Comparison of ENCODE assay signal across 8 cellular contexts in genomic region chr3:179196098-179196497, GRCh38. TPM values are rescaled to one million over a fixed set of nuclear protein-coding genes. Genes with fewer than 3 reads are reported as not detected.
DNase-seq lines count a peak whose midpoint lies in the region; ATAC-seq and TF ChIP-seq lines count a peak whose summit lies in the region.

No MANE protein-coding gene starts in this region.

- H3K4me2 ChIP-seq in osteoblast (ENCODE audit: insufficient read depth, low read length), result no peak overlapping the region

- no peak for TF ChIP-seq CTCF in left ventricle myocardium inferior (IDR thresholded peaks at IDR 0.05; ENCODE audit: borderline replicate concordance)
- no peak for TF ChIP-seq CTCF in osteoblast (IDR thresholded peaks at IDR 0.05; ENCODE audit: extremely low read depth, low read depth, low read length)
- no peak for TF ChIP-seq CTCF in transverse colon (IDR thresholded peaks at IDR 0.05)

- H3K4me1 Mint-ChIP-seq in T-cell, result peaks cover 57 to 68% (median 58%) of the 10 kb centered on the region in 3 donors

- in situ Hi-C loops in transverse colon (cut with MboI; ENCODE audit: low pct_ligation_motif_present in 1 of 4, low pct_unique_long_range_greater_than_20kb in 1 of 4, low sequenced_read_pairs in 3 of 4), result no loop called here

- peak overlapping the region; percentile 13 for H3K27ac ChIP-seq in left ventricle myocardium inferior (replicated peaks)
- no peak overlapping the region for H3K27ac ChIP-seq in osteoblast (ENCODE audit: low read depth, low read length)
- peak overlapping the region in 1 of 4 donors; percentile 16 for H3K27ac ChIP-seq in transverse colon

- POLR2A ChIA-PET in T-cell (lab: Charles Lee), result no interaction called here

- H3K36me3 ChIP-seq in left ventricle myocardium inferior, result peaks cover 9% of the 10 kb centered on the region
- peaks cover 3% of the 10 kb centered on the region for H3K36me3 ChIP-seq in osteoblast (ENCODE audit: insufficient read depth, low read length)
- peaks cover 0 to 3% (median 0%) of the 10 kb centered on the region in 4 donors for H3K36me3 ChIP-seq in transverse colon

- no peaks in the 10 kb centered on the region for H3K27me3 Mint-ChIP-seq in T-cell

- peaks cover 16% of the 10 kb centered on the region for H3K36me3 Mint-ChIP-seq in T-cell

- H3K9me3 Mint-ChIP-seq in T-cell, result no peaks in the 10 kb centered on the region

- H3K4me1 ChIP-seq in left ventricle myocardium inferior (peaks cover 48% of the 10 kb centered on the region), osteoblast (ENCODE audit: insufficient read depth, low read length) (peaks cover 13% of the 10 kb centered on the region), transverse colon (peaks cover 6 to 29% (median 12%) of the 10 kb centered on the region in 4 donors)

- DNase-seq in left ventricle myocardium inferior, result no peak
- no peak for DNase-seq in Right ventricle myocardium inferior (ENCODE audit: missing footprints)
- peak in 10 of 34 experiments; percentile 2 to 16 (median 6) for DNase-seq in T-cell
- peak; percentile 68 for DNase-seq in osteoblast (ENCODE audit: insufficient read length, low spot score, missing footprints)
- no peak for DNase-seq in NCI-H82 (lab: John Stamatoyannopoulos, UW)
- DNase-seq in Right ventricle myocardium superior, result no peak
- no peak for DNase-seq in transverse colon

- H3K4me3 ChIP-seq in left ventricle myocardium inferior, result no peak overlapping the region
- no peak overlapping the region for H3K4me3 ChIP-seq in osteoblast (ENCODE audit: insufficient read depth, low read length)
- no peak overlapping the region for H3K4me3 ChIP-seq in transverse colon

- CTCF ChIA-PET in T-cell (lab: Charles Lee), result interaction anchor here in 1 of 2 donors (0.6 kb wide), 1 partner anchor 47 kb away, joined by 3 read pairs; no protein-coding TSS in a partner anchor

- TF ChIP-seq POLR2A in transverse colon (IDR thresholded peaks at IDR 0.05), result no peak

- no peak overlapping the region for H3K4me3 Mint-ChIP-seq in T-cell

- intact Hi-C loops in left ventricle myocardium inferior (cut with micrococcal nuclease) (no loop called here), Right ventricle myocardium inferior (cut with DNase I) (loop anchor here (5.0 kb wide), 1 partner anchor 49 kb away; the partner anchor contains the start of gene PIK3CA), Right ventricle myocardium superior (cut with DNase I) (no loop called here), transverse colon (cut with DNase I; ENCODE audit: low total_unique reads) (no loop called here)

- ATAC-seq in Right ventricle myocardium inferior (no peak), HG02943 (IDR thresholded peaks at IDR 0.05; ENCODE audit: low read depth, unreplicated experiment) (peak; percentile 80), T-cell (replicated peaks in 1 of 4) (peak; percentile 43 to 81 (median 64)), Right ventricle myocardium superior (ENCODE audit: poor library complexity) (no peak)

- peaks cover 51% of the 10 kb centered on the region for H3K79me2 ChIP-seq in osteoblast (ENCODE audit: insufficient read depth, low read length)

- H3K9me3 ChIP-seq in left ventricle myocardium inferior (replicated peaks), result no peaks in the 10 kb centered on the region
- no peaks in the 10 kb centered on the region for H3K9me3 ChIP-seq in osteoblast (ENCODE audit: low read depth, low read length)
- no peaks in the 10 kb centered on the region for H3K9me3 ChIP-seq in transverse colon

- 11 to 44% methylated on average over 1 of the region's 1 CpG for WGBS in transverse colon (ENCODE audit: low coverage in 1 of 2), 2 donors

- peaks cover 11% of the 10 kb centered on the region for H4K20me1 ChIP-seq in osteoblast (ENCODE audit: insufficient read depth, low read length)

- H2AFZ ChIP-seq in osteoblast (ENCODE audit: low read length), result no peak overlapping the region

- TF ChIP-seq EP300 in transverse colon (IDR thresholded peaks at IDR 0.05; ENCODE audit: low read depth), result no peak

- peak overlapping the region; percentile 20 to 86 for H3K27ac Mint-ChIP-seq in T-cell

- H3K27me3 ChIP-seq in left ventricle myocardium inferior (ENCODE audit: low read depth), result no peaks in the 10 kb centered on the region
- H3K27me3 ChIP-seq in osteoblast (ENCODE audit: insufficient read depth, low read length), result no peaks in the 10 kb centered on the region
- no peaks in the 10 kb centered on the region for H3K27me3 ChIP-seq in transverse colon

RNA-seq across cellular contexts. Expression of gene PIK3CA, which starts 47.9 kb away (rescaled TPM):
- total RNA-seq in left ventricle myocardium inferior, result 19.6 TPM
- total RNA-seq in Right ventricle myocardium inferior, result 21.1 TPM
- total RNA-seq in T-cell, result 10 to 100 TPM; 33.8 to 43.5 (median 34.8) TPM
- total RNA-seq in osteoblast, result 29.8 and 34.7 TPM in 2 replicates
- 18.1 TPM for total RNA-seq in Right ventricle myocardium superior
- 10 to 100 TPM; 11.6 to 24.3 (median 18.1) TPM for total RNA-seq in transverse colon

RNA-seq across cellular contexts. Expression of gene KCNMB3, which starts 54.8 kb away (rescaled TPM):
- 0.96 TPM for total RNA-seq in left ventricle myocardium inferior
- total RNA-seq in Right ventricle myocardium inferior, result 0.92 TPM
- total RNA-seq in T-cell, result 1 to 10 TPM in 4 of 5 donors, under 1 TPM in 1; 0.66 to 1.3 (median 1.1) TPM
- 1.8 TPM in 2 replicates for total RNA-seq in osteoblast
- total RNA-seq in Right ventricle myocardium superior, result 0.89 TPM
- total RNA-seq in transverse colon, result 1 to 10 TPM; 1.1 to 6.8 (median 2.7) TPM

Comparison
In these comparisons a context has a peak if more than half of its experiments do, and no peak if none do; other contexts are left out.
1. ATAC-seq: peak in HG02943 (single experiment) and T-cell (4 of 4); none in Right ventricle myocardium inferior (single experiment) and Right ventricle myocardium superior (single experiment).